Comparison of ENCODE assay signal across 18 cellular contexts in the genomic region with DNA sequence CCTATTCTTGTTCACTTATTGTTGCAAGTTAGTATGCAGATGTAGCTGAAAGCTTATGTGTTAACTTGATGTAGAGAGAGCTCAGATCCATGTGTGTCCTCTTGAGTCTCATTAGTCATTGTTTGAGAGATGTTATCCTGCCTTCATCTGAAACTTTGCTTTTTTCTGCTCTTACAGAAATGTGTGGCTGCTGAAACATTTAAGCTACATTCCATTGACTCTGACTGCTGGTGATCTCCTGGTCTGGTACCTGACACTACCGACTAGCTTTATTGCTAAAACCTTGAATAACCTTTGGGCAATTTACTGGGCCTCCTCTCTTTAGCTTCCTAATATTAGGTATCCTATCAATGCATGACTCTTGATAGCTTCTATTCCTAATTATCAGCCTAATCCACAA.
DNase-seq lines count a peak whose midpoint lies in the region; ATAC-seq and TF ChIP-seq lines count a peak whose summit lies in the region.
"Had no signal": no experiment of that assay in that cellular context is flagged by ENCODE, and none has a peak within 500 bp of the region (broad histone marks: within the 10 kb centered on the region; RNA-seq: fewer than 3 reads in every experiment).

No MANE protein-coding gene starts in this region.

- H3K4me3 Mint-ChIP-seq in stimulated activated memory B cell treated with anti-CD40 and anti-IgM and Interleukin-4, amounts not matched to agents 10 μg/mL and 1 μg/mL and 100 μg/mL, for 72 hours, result no peak overlapping the region
- H3K4me3 Mint-ChIP-seq: CD14-positive monocyte; CD4-positive, alpha-beta T cell; CD8-positive, alpha-beta memory T cell; HFFc6 had no signal

- H3K18ac ChIP-seq in mesendoderm (ENCODE audit: low read length), result no peak overlapping the region

- no peak overlapping the region for H2BK120ac ChIP-seq in mesendoderm (ENCODE audit: low read depth, low read length)

- H2BK5ac ChIP-seq in mesendoderm (ENCODE audit: low read length), result no peak overlapping the region

- H3K4me1 Mint-ChIP-seq in stimulated activated memory B cell treated with anti-CD40 and anti-IgM and Interleukin-4, amounts not matched to agents 10 μg/mL and 1 μg/mL and 100 μg/mL, for 72 hours, result no peaks in the 10 kb centered on the region
- H3K4me1 Mint-ChIP-seq: CD8-positive, alpha-beta memory T cell had no signal

- H4K8ac ChIP-seq in mesendoderm (ENCODE audit: low read depth, low read length), result no peak overlapping the region

- H3K36me3 Mint-ChIP-seq in stimulated activated memory B cell treated with anti-CD40 and anti-IgM and Interleukin-4, amounts not matched to agents 10 μg/mL and 1 μg/mL and 100 μg/mL, for 72 hours, result no peaks in the 10 kb centered on the region
- H3K36me3 Mint-ChIP-seq: CD14-positive monocyte had no signal

- no peaks in the 10 kb centered on the region for H3K27me3 ChIP-seq in mesendoderm (ENCODE audit: insufficient read depth, low read length, poor library complexity)
- no peaks in the 10 kb centered on the region for H3K27me3 ChIP-seq in hepatocyte
- H3K27me3 ChIP-seq: BE2C; BLaER1 treated with 17β-estradiol and CSF1 and Interleukin-3, amounts not matched to agents 10 nM and 100 nM had no signal

- no peaks in the 10 kb centered on the region for H3K79me2 ChIP-seq in mesendoderm (ENCODE audit: control insufficient read depth, insufficient read depth, low read length)
- no peaks in the 10 kb centered on the region for H3K79me2 ChIP-seq in hepatocyte

- no peak overlapping the region for H3K27ac Mint-ChIP-seq in stimulated activated memory B cell treated with anti-CD40 and anti-IgM and Interleukin-4, amounts not matched to agents 10 μg/mL and 1 μg/mL and 100 μg/mL, for 72 hours
- H3K27ac Mint-ChIP-seq: CD14-positive monocyte; CD4-positive, alpha-beta T cell; CD8-positive, alpha-beta memory T cell; HFFc6 had no signal

- H2AK5ac ChIP-seq in mesendoderm (ENCODE audit: low read length), result no peak overlapping the region

- no peak overlapping the region for H3K4ac ChIP-seq in mesendoderm (ENCODE audit: low read depth, low read length)

- H3K9me3 Mint-ChIP-seq in stimulated activated memory B cell treated with anti-CD40 and anti-IgM and Interleukin-4, amounts not matched to agents 10 μg/mL and 1 μg/mL and 100 μg/mL, for 72 hours, result peaks cover 5% of the 10 kb centered on the region

- no peak overlapping the region for H3K23ac ChIP-seq in mesendoderm (ENCODE audit: low read length)

- no peaks in the 10 kb centered on the region for H3K79me1 ChIP-seq in mesendoderm (ENCODE audit: low read length)

- DNase-seq in OCI-M1 (lab: John Stamatoyannopoulos, UW), result peak; percentile 14
- DNase-seq in astrocyte of the hippocampus (ENCODE audit: low read depth, low spot score), result peak; percentile 30
- peak; percentile 71 for DNase-seq in mesendoderm
- DNase-seq in hepatocyte (ENCODE audit: low spot score), result no peak
- no peak for DNase-seq in HT-29 (ENCODE audit: low spot score)
- DNase-seq: AML-193; BE2C; CD4-positive, alpha-beta T cell; CD8-positive, alpha-beta memory T cell; DMS 273 treated with DMSO at 0.1 percent for 48 hours; DMS79; GF-D8; GOT3; HFFc6 had no signal

- no peak overlapping the region for H2AFZ ChIP-seq in hepatocyte

- H3K27ac ChIP-seq in mesendoderm (ENCODE audit: low read depth, low read length) (no peak overlapping the region), hepatocyte (no peak overlapping the region)
- H3K27ac ChIP-seq: BLaER1 treated with 17β-estradiol and CSF1 and Interleukin-3, amounts not matched to agents 10 nM and 100 nM had no signal

- H3K56ac ChIP-seq in mesendoderm (ENCODE audit: low read length), result no peak overlapping the region

- no peak overlapping the region for H2BK15ac ChIP-seq in mesendoderm (replicated peaks; ENCODE audit: low read depth)

- no peaks in the 10 kb centered on the region for H4K20me1 ChIP-seq in hepatocyte (ENCODE audit: insufficient read depth, poor library complexity, severe bottlenecking)
- H4K20me1 ChIP-seq: BLaER1 treated with 17β-estradiol and CSF1 and Interleukin-3, amounts not matched to agents 10 nM and 100 nM had no signal

- no peak overlapping the region for H4K5ac ChIP-seq in mesendoderm (ENCODE audit: low read length)

- no CpG with 5 or more reads among the region's 1 CpG for WGBS in mesendoderm (ENCODE audit: extremely low coverage, insufficient coverage, low lambda C conversion rate)
- 33% methylated on average over 1 of the region's 1 CpG for WGBS in hepatocyte (ENCODE audit: low lambda C conversion rate, missing lambda C conversion rate)

- H3K4me3 ChIP-seq in mesendoderm (ENCODE audit: low read length) (no peak overlapping the region), hepatocyte (no peak overlapping the region)
- H3K4me3 ChIP-seq: BLaER1 treated with 17β-estradiol and CSF1 and Interleukin-3, amounts not matched to agents 10 nM and 100 nM; HAP-1 had no signal

- no peaks in the 10 kb centered on the region for H3K9me2 ChIP-seq in hepatocyte (replicated peaks; ENCODE audit: insufficient read depth)

- H3K9me3 ChIP-seq in hepatocyte (ENCODE audit: low read depth), result no peaks in the 10 kb centered on the region
- H3K9me3 ChIP-seq: BE2C; BLaER1 treated with 17β-estradiol and CSF1 and Interleukin-3, amounts not matched to agents 10 nM and 100 nM; HAP-1 had no signal

- no peak for TF ChIP-seq CTCF in hepatocyte (IDR thresholded peaks at IDR 0.05; ENCODE audit: poor library complexity)

- H3K4me1 ChIP-seq in mesendoderm (ENCODE audit: control insufficient read depth, low read depth, low read length) (no peaks in the 10 kb centered on the region), hepatocyte (ENCODE audit: insufficient read depth) (no peaks in the 10 kb centered on the region)
- H3K4me1 ChIP-seq: HAP-1 had no signal

- H3K9ac ChIP-seq in mesendoderm (ENCODE audit: low read length), result no peak overlapping the region
- H3K9ac ChIP-seq: BLaER1 treated with 17β-estradiol and CSF1 and Interleukin-3, amounts not matched to agents 10 nM and 100 nM had no signal

- no peaks in the 10 kb centered on the region for H3K36me3 ChIP-seq in mesendoderm (ENCODE audit: control insufficient read depth, insufficient read depth, low read length)
- H3K36me3 ChIP-seq in hepatocyte (replicated peaks; ENCODE audit: insufficient read depth, low read depth), result no peaks in the 10 kb centered on the region
- H3K36me3 ChIP-seq: BE2C; BLaER1 treated with 17β-estradiol and CSF1 and Interleukin-3, amounts not matched to agents 10 nM and 100 nM; HAP-1 had no signal

- H3K4me2 ChIP-seq in mesendoderm (ENCODE audit: low read length) (no peak overlapping the region), hepatocyte (no peak overlapping the region)
- H3K4me2 ChIP-seq: BLaER1 treated with 17β-estradiol and CSF1 and Interleukin-3, amounts not matched to agents 10 nM and 100 nM had no signal

- no peaks in the 10 kb centered on the region for H3K27me3 Mint-ChIP-seq in stimulated activated memory B cell treated with anti-CD40 and anti-IgM and Interleukin-4, amounts not matched to agents 10 μg/mL and 1 μg/mL and 100 μg/mL, for 72 hours
- H3K27me3 Mint-ChIP-seq: CD4-positive, alpha-beta T cell; CD8-positive, alpha-beta memory T cell had no signal

- no peak for ATAC-seq in stimulated activated memory B cell treated with anti-CD40 and anti-IgM and Interleukin-4, amounts not matched to agents 10 μg/mL and 1 μg/mL and 100 μg/mL, for 72 hours

Comparison
In these comparisons a context has a peak if more than half of its experiments do, and no peak if none do; other contexts are left out.
1. DNase-seq: peak in OCI-M1 (single experiment), astrocyte of the hippocampus (single experiment) and mesendoderm (single experiment); none in hepatocyte (single experiment) and HT-29 (single experiment).